1 cellular context compared by ENCODE assay signal in the genomic region with DNA sequence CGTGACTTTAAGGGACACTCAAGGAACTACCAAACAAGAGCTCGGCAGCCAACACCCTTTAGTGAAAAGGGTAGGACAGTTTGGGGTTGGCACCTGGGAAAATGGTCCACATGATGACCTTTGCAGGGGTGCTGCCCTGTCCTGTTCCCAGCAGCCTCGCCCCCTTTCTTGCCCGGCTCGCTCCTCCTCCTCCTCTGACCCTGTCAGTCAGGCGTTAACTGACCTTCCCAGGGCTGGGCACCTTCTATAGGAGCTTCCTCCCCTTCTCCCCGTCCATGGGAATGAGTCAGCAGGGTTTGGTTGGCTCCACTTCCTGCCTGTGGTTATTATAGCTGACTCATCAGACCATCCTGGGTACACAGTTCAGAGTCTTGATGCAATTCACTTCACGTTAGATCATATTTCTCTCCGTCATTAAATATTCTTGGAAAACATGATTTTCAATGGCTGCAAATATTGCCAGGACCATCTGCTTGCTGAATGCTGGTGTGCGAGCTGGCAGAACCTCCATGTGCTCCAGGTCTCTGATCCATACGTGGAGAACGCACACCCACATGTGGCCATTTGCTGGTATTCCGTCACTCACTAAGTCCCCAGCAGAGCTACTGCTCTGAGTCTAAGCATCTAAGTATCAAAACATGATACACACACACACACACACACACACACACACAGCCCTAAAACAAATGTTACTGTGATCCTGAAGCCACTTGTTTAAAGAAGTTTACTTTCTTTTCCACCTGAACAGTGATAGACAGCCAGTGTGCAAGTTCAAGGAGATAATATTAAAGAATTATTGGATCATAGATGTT.
TF ChIP-seq lines count a peak whose summit lies in the region.

No MANE protein-coding gene starts in this region.

TF ChIP-seq in K562, 482 proteins besides CTCF, POLR2A, EP300 and RAD21 (continued from another document):
- TF ChIP-seq, protein P1, sequence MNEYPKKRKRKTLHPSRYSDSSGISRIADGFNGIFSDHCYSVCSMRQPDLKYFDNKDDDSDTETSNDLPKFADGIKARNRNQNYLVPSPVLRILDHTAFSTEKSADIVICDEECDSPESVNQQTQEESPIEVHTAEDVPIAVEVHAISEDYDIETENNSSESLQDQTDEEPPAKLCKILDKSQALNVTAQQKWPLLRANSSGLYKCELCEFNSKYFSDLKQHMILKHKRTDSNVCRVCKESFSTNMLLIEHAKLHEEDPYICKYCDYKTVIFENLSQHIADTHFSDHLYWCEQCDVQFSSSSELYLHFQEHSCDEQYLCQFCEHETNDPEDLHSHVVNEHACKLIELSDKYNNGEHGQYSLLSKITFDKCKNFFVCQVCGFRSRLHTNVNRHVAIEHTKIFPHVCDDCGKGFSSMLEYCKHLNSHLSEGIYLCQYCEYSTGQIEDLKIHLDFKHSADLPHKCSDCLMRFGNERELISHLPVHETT (CRISPR knock-in tag; conservative IDR thresholded peaks at IDR 0.05 in 1 of 2, IDR thresholded peaks at IDR 0.05 in 1 of 2) = peak in 1 of 2 experiments; percentile 18; a peak in 1 of 4 replicates
- peak in 1 of 2 experiments; percentile 55; a peak in 1 of 4 replicates for TF ChIP-seq NONO (IDR thresholded peaks at IDR 0.05; ENCODE audit: low read depth in 2 of 2, low read length in 1 of 2)
